In genomic region chr11:19672591-19673206, GRCh38 we compare ENCODE assay signal across 20 cellular contexts. TPM values are rescaled to one million over a fixed set of nuclear protein-coding genes. Genes with fewer than 3 reads are reported as not detected.
DNase-seq lines count a peak whose midpoint lies in the region; ATAC-seq and TF ChIP-seq lines count a peak whose summit lies in the region.
"Had no signal": no experiment of that assay in that cellular context is flagged by ENCODE, and none has a peak within 500 bp of the region (broad histone marks: within the 10 kb centered on the region; RNA-seq: fewer than 3 reads in every experiment).

No MANE protein-coding gene starts in this region.

- H3K36me3 ChIP-seq in RWPE2 (ENCODE audit: low read depth) (no peaks in the 10 kb centered on the region), esophagus (ENCODE audit: control insufficient read depth in 2 of 2, insufficient read depth in 2 of 2, low read length in 1 of 2) (no peaks in the 10 kb centered on the region)

- H3K4me3 ChIP-seq in RWPE2 (ENCODE audit: severe bottlenecking) (no peak overlapping the region), esophagus (ENCODE audit: low read depth in 1 of 2, low read length in 2 of 2) (no peak overlapping the region)
- H3K4me3 ChIP-seq: SK-N-MC had no signal

- H3K27me3 ChIP-seq in RWPE2 (ENCODE audit: insufficient read depth, poor library complexity, severe bottlenecking) (no peaks in the 10 kb centered on the region), esophagus (ENCODE audit: control insufficient read depth in 1 of 2, insufficient read depth in 2 of 2, low read length in 2 of 2) (no peaks in the 10 kb centered on the region)

- H3K27ac ChIP-seq in RWPE2 (ENCODE audit: poor library complexity, severe bottlenecking) (no peak overlapping the region), esophagus (ENCODE audit: low read depth in 2 of 2, low read length in 1 of 2) (peak overlapping the region; percentile 69 to 85)
- H3K27ac ChIP-seq: SK-N-MC had no signal

- H3K4me1 ChIP-seq in RWPE2 (ENCODE audit: insufficient read depth, poor library complexity, severe bottlenecking) (peaks cover 27% of the 10 kb centered on the region), esophagus (ENCODE audit: control insufficient read depth in 2 of 2, insufficient read depth in 2 of 2, low read length in 1 of 2) (peaks cover 2 to 37% of the 10 kb centered on the region in 2 donors)

- ATAC-seq in RWPE2 (ENCODE audit: low read depth) (peak; percentile 19; the same call in 1 of the 3 replicates), HG03095 (IDR thresholded peaks at IDR 0.05; ENCODE audit: unreplicated experiment) (no peak), GM21528 (IDR thresholded peaks at IDR 0.05; ENCODE audit: low FRiP score, unreplicated experiment) (no peak)
- ATAC-seq: Panc1 had no signal

- DNase-seq in DMS79 treated with DMSO at 0.1 percent for 48 hours (lab: John Stamatoyannopoulos, UW) (peak; percentile 63), RWPE2 (ENCODE audit: low spot score) (no peak), renal cortical epithelial cell (ENCODE audit: low read depth) (peak; percentile 45), NCI-H1436 (lab: John Stamatoyannopoulos, UW) (no peak), AG08396 (ENCODE audit: low spot score) (no peak)
- DNase-seq: activated effector memory CD4-positive, alpha-beta T cell treated with Interleukin-2 at 50 U/mL for 16 hours; amniotic stem cell; CD8-positive, alpha-beta memory T cell; effector CD8-positive, alpha-beta T cell; hippocampal formation; islet precursor cell; NCI-H2081 treated with DMSO at 0.1 percent for 48 hours; NCI-H748 treated with DMSO at 0.1 percent for 48 hours; stimulated activated naive CD4-positive, alpha-beta T cell treated with Interleukin-2 at 50 U/mL for 16 hours; T-helper 9 cell had no signal

- TF ChIP-seq CTCF in RWPE2 (IDR thresholded peaks at IDR 0.05; ENCODE audit: poor library complexity, severe bottlenecking), result no peak

- H3K9me3 ChIP-seq in RWPE2 (ENCODE audit: severe bottlenecking), result no peaks in the 10 kb centered on the region
- H3K9me3 ChIP-seq in esophagus (ENCODE audit: control insufficient read depth in 2 of 2, insufficient read depth in 1 of 2, low read depth in 1 of 2, low read length in 1 of 2), result no peaks in the 10 kb centered on the region

- 59 to 73% methylated on average over 2 of the region's 2 CpGs for WGBS in esophagus, 2 donors

RNA-seq across cellular contexts. Expression of gene NAV2, which starts 39.9 kb away (rescaled TPM):
- 1 to 10 TPM; 4.3 to 9.7 TPM for polyA plus RNA-seq in esophagus
- total RNA-seq in renal cortical epithelial cell, result 8.5 and 41.1 TPM in 2 replicates

Comparison
In these comparisons a context has a peak if more than half of its experiments do, and no peak if none do; other contexts are left out.
1. DNase-seq: peak in DMS79 treated with DMSO at 0.1 percent for 48 hours (single experiment) and renal cortical epithelial cell (single experiment); none in RWPE2 (single experiment), NCI-H1436 (single experiment) and AG08396 (single experiment).